Comparison of ENCODE assay signal across 9 cellular contexts in genomic region chr11:95092549-95093324, GRCh38. TPM values are rescaled to one million over a fixed set of nuclear protein-coding genes. Genes with fewer than 3 reads are reported as not detected.
DNase-seq lines count a peak whose midpoint lies in the region; ATAC-seq and TF ChIP-seq lines count a peak whose summit lies in the region.
"Had no signal": no experiment of that assay in that cellular context is flagged by ENCODE, and none has a peak within 500 bp of the region (broad histone marks: within the 10 kb centered on the region; RNA-seq: fewer than 3 reads in every experiment).

No MANE protein-coding gene starts in this region.

- peak; percentile 28 for DNase-seq in CD1c-positive myeloid dendritic cell (ENCODE audit: extremely low spot score)
- peak; percentile 63 for DNase-seq in activated CD4-positive, alpha-beta T cell treated with anti-CD3 and anti-CD28 coated beads for 48 hours
- DNase-seq in fibroblast of pulmonary artery (ENCODE audit: low read depth): peak; percentile 52
- DNase-seq in stimulated activated CD4-positive, alpha-beta T cell treated with anti-CD3 and anti-CD28 coated beads, Interleukin-15, amount 100 ng/mL, for 24 hours: peak; percentile 54
- DNase-seq in inferior parietal cortex (ENCODE audit: extremely low spot score): no peak
- no peak for DNase-seq in Right ventricle myocardium superior

- peak; percentile 64 for TF ChIP-seq CTCF in fibroblast of pulmonary artery (IDR thresholded peaks at IDR 0.05; ENCODE audit: low read length, missing control alignments)

- intact Hi-C loops in Right ventricle myocardium superior (cut with DNase I): no loop called here

- ATAC-seq in HG03280 (IDR thresholded peaks at IDR 0.05; ENCODE audit: unreplicated experiment): peak; percentile 18
- no peak for ATAC-seq in HG02885 (IDR thresholded peaks at IDR 0.05; ENCODE audit: poor library complexity, unreplicated experiment)
- ATAC-seq in Right ventricle myocardium superior (ENCODE audit: poor library complexity): no peak

- H3K4me3 ChIP-seq in fibroblast of pulmonary artery (replicated peaks; ENCODE audit: low read depth, low read length): no peak overlapping the region

RNA-seq across cellular contexts. Expression of gene ENDOD1, which starts 3.1 kb away (rescaled TPM):
- total RNA-seq in Right ventricle myocardium superior: 10.4 TPM

RNA-seq across cellular contexts. Expression of gene SRSF8, which starts 26.0 kb away (rescaled TPM):
- total RNA-seq in Right ventricle myocardium superior: 18.2 TPM

RNA-seq across cellular contexts. Expression of gene KDM4F, which starts 43.5 kb away (rescaled TPM):
- not detected for total RNA-seq in Right ventricle myocardium superior
- total RNA-seq: mononuclear cell had no signal

Comparison
In these comparisons a context has a peak if more than half of its experiments do, and no peak if none do; other contexts are left out.
1. DNase-seq: peak in CD1c-positive myeloid dendritic cell (single experiment), activated CD4-positive, alpha-beta T cell treated with anti-CD3 and anti-CD28 coated beads for 48 hours (single experiment), fibroblast of pulmonary artery (single experiment) and stimulated activated CD4-positive, alpha-beta T cell treated with anti-CD3 and anti-CD28 coated beads, Interleukin-15, amount 100 ng/mL, for 24 hours (single experiment); none in inferior parietal cortex (single experiment) and Right ventricle myocardium superior (single experiment).